In genomic region chr6:29769336-29769735, GRCh38 we compare ENCODE assay signal across 24 cellular contexts. TPM values are rescaled to one million over a fixed set of nuclear protein-coding genes. Genes with fewer than 3 reads are reported as not detected.
"Had no signal": no experiment of that assay in that cellular context is flagged by ENCODE, and none has a peak within 500 bp of the region (broad histone marks: within the 10 kb centered on the region; RNA-seq: fewer than 3 reads in every experiment).

No MANE protein-coding gene starts in this region.

- H3K27ac ChIP-seq: colonic mucosa, dorsolateral prefrontal cortex, esophagus squamous epithelium, gastrocnemius medialis, transverse colon, uterus had no signal

- H3K27me3 ChIP-seq: colonic mucosa, gastrocnemius medialis, uterus had no signal

- H3K4me3 ChIP-seq: colonic mucosa, dorsolateral prefrontal cortex, esophagus squamous epithelium, gastrocnemius medialis, smooth muscle cell, transverse colon, uterus had no signal

- H3K9me3 Mint-ChIP-seq: activated naive CD4-positive, alpha-beta T cell treated with anti-CD3 and anti-CD28 coated beads, Interleukin-2, amount 10 ng/mL, durations not matched to agents 7 days and 5 days; memory B cell; natural killer cell treated with Interleukin-12 subunit alpha and Interleukin-12 subunit beta and Interleukin-15 and Interleukin-18, amount 100 ng/mL, for 72 hours; stimulated activated memory B cell treated with anti-CD40 and anti-IgM and Interleukin-4, amounts not matched to agents 10 μg/mL and 1 μg/mL and 100 μg/mL, for 72 hours had no signal

- ATAC-seq: gastrocnemius medialis; left cardiac atrium; natural killer cell treated with Interleukin-12 subunit alpha and Interleukin-12 subunit beta and Interleukin-15 and Interleukin-18, amount 100 ng/mL, for 72 hours; sciatic nerve; stimulated activated memory B cell treated with anti-CD40 and anti-IgM and Interleukin-4, amounts not matched to agents 10 μg/mL and 1 μg/mL and 100 μg/mL, for 72 hours; WTC11 had no signal

- FAIRE-seq: bronchial epithelial cell had no signal

- H3K36me3 Mint-ChIP-seq: activated naive CD4-positive, alpha-beta T cell treated with anti-CD3 and anti-CD28 coated beads, Interleukin-2, amount 10 ng/mL, durations not matched to agents 7 days and 5 days; memory B cell; natural killer cell treated with Interleukin-12 subunit alpha and Interleukin-12 subunit beta and Interleukin-15 and Interleukin-18, amount 100 ng/mL, for 72 hours; stimulated activated memory B cell treated with anti-CD40 and anti-IgM and Interleukin-4, amounts not matched to agents 10 μg/mL and 1 μg/mL and 100 μg/mL, for 72 hours; WTC11 had no signal

- H3K4me3 Mint-ChIP-seq: activated naive CD4-positive, alpha-beta T cell treated with anti-CD3 and anti-CD28 coated beads, Interleukin-2, amount 10 ng/mL, durations not matched to agents 7 days and 5 days; memory B cell; natural killer cell treated with Interleukin-12 subunit alpha and Interleukin-12 subunit beta and Interleukin-15 and Interleukin-18, amount 100 ng/mL, for 72 hours; stimulated activated memory B cell treated with anti-CD40 and anti-IgM and Interleukin-4, amounts not matched to agents 10 μg/mL and 1 μg/mL and 100 μg/mL, for 72 hours; WTC11 had no signal

- H3K4me1 ChIP-seq: colonic mucosa, gastrocnemius medialis, transverse colon, uterus had no signal

- H3K9me3 ChIP-seq: colonic mucosa, esophagus squamous epithelium, gastrocnemius medialis, transverse colon, uterus had no signal

- H3K4me1 Mint-ChIP-seq: memory B cell; stimulated activated memory B cell treated with anti-CD40 and anti-IgM and Interleukin-4, amounts not matched to agents 10 μg/mL and 1 μg/mL and 100 μg/mL, for 72 hours; WTC11 had no signal

- H3K4me2 ChIP-seq: smooth muscle cell had no signal

- DNase-seq: activated CD4-positive, alpha-beta T cell treated with anti-CD3 and anti-CD28 coated beads, Interleukin-2, amount 50 U/mL, for 4 hours; activated effector memory CD4-positive, alpha-beta T cell treated with anti-CD3 and anti-CD28 coated beads, Interleukin-2, amount 50 U/mL, for 16 hours; activated naive CD4-positive, alpha-beta T cell treated with anti-CD3 and anti-CD28 coated beads, Interleukin-2, amount 10 ng/mL, durations not matched to agents 7 days and 5 days; activated T-cell treated with anti-CD3 and anti-CD28 coated beads for 4 hours; amygdala; colonic mucosa; dorsolateral prefrontal cortex; esophagus squamous epithelium; gastrocnemius medialis; hippocampal formation; left cardiac atrium; nucleus accumbens; stimulated activated CD4-positive, alpha-beta T cell treated with anti-CD3 and anti-CD28 coated beads, Interleukin-15, amount 100 ng/mL, for 24 hours; T1000; transverse colon; uterus had no signal

- H3K36me3 ChIP-seq: colonic mucosa, esophagus squamous epithelium, gastrocnemius medialis, transverse colon, uterus had no signal

- H3K27ac Mint-ChIP-seq: activated naive CD4-positive, alpha-beta T cell treated with anti-CD3 and anti-CD28 coated beads, Interleukin-2, amount 10 ng/mL, durations not matched to agents 7 days and 5 days; memory B cell; natural killer cell treated with Interleukin-12 subunit alpha and Interleukin-12 subunit beta and Interleukin-15 and Interleukin-18, amount 100 ng/mL, for 72 hours; stimulated activated memory B cell treated with anti-CD40 and anti-IgM and Interleukin-4, amounts not matched to agents 10 μg/mL and 1 μg/mL and 100 μg/mL, for 72 hours; WTC11 had no signal

RNA-seq across cellular contexts. Expression of gene HLA-G, which starts 58.3 kb away (rescaled TPM):
- total RNA-seq: gastrocnemius medialis, temporal lobe, transverse colon had no signal
